8 cellular contexts compared by ENCODE assay signal in genomic region chrX:53686151-53686885, GRCh38. TPM values are rescaled to one million over a fixed set of nuclear protein-coding genes. Genes with fewer than 3 reads are reported as not detected.
A peak's percentile ranks its signal among the peaks of the same experiment; 100 is the strongest.
DNase-seq lines count a peak whose midpoint lies in the region; ATAC-seq and TF ChIP-seq lines count a peak whose summit lies in the region.

A gene with protein sequence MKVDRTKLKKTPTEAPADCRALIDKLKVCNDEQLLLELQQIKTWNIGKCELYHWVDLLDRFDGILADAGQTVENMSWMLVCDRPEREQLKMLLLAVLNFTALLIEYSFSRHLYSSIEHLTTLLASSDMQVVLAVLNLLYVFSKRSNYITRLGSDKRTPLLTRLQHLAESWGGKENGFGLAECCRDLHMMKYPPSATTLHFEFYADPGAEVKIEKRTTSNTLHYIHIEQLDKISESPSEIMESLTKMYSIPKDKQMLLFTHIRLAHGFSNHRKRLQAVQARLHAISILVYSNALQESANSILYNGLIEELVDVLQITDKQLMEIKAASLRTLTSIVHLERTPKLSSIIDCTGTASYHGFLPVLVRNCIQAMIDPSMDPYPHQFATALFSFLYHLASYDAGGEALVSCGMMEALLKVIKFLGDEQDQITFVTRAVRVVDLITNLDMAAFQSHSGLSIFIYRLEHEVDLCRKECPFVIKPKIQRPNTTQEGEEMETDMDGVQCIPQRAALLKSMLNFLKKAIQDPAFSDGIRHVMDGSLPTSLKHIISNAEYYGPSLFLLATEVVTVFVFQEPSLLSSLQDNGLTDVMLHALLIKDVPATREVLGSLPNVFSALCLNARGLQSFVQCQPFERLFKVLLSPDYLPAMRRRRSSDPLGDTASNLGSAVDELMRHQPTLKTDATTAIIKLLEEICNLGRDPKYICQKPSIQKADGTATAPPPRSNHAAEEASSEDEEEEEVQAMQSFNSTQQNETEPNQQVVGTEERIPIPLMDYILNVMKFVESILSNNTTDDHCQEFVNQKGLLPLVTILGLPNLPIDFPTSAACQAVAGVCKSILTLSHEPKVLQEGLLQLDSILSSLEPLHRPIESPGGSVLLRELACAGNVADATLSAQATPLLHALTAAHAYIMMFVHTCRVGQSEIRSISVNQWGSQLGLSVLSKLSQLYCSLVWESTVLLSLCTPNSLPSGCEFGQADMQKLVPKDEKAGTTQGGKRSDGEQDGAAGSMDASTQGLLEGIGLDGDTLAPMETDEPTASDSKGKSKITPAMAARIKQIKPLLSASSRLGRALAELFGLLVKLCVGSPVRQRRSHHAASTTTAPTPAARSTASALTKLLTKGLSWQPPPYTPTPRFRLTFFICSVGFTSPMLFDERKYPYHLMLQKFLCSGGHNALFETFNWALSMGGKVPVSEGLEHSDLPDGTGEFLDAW (N-terminal part only) (minus strand): TSS chrX:53686719. CDS start chrX:53654107, 32,612 bp downstream.

- H3K27ac ChIP-seq in HL-60 (replicated peaks) = peak within 1 kb of the TSS; percentile 71

- H3K36me3 ChIP-seq in BE2C = peaks cover 7% of the 10 kb centered on the region

- H3K27me3 ChIP-seq in BE2C = no peaks in the 10 kb centered on the region
- H3K27me3 ChIP-seq in HL-60 (ENCODE audit: insufficient read depth, poor library complexity, severe bottlenecking) = no peaks in the 10 kb centered on the region

- peak within 1 kb of the TSS; percentile 83 for H3K4me3 ChIP-seq in BE2C (ENCODE audit: low read depth, low read length)
- H3K4me3 ChIP-seq in HL-60 (replicated peaks; ENCODE audit: insufficient read depth, low read length) = peak within 1 kb of the TSS; percentile 71

- TF ChIP-seq CTCF in BE2C (IDR thresholded peaks at IDR 0.05; ENCODE audit: low read depth, low read length) (no peak), HL-60 (IDR thresholded peaks at IDR 0.05; ENCODE audit: insufficient read depth, low read length) (no peak)

- no peaks in the 10 kb centered on the region for H3K4me1 ChIP-seq in BE2C

- DNase-seq in BE2C (peak; percentile 91), HL-60 (ENCODE audit: low read depth in 1 of 2, low spot score in 1 of 2) (peak in 1 of 2 experiments; percentile 79), NOMO-1 (lab: John Stamatoyannopoulos, UW; ENCODE audit: unreplicated experiment in 2 of 2) (peak; percentile 38 to 61), medulla oblongata (ENCODE audit: extremely low spot score) (peak; percentile 79)
- DNase-seq in activated CD8-positive, alpha-beta memory T cell treated with anti-CD3 and anti-CD28 coated beads for 24 hours = peak; percentile 92
- peak; percentile 75 for DNase-seq in effector CD8-positive, alpha-beta T cell (lab: John Stamatoyannopoulos, UW)
- DNase-seq in stimulated activated CD4-positive, alpha-beta T cell treated with anti-CD3 and anti-CD28 coated beads, TNF-alpha, amount 100 ng/mL, for 48 hours (ENCODE audit: low read depth in 3 of 3) = peak; percentile 58 to 73 (median 69)

- peak; percentile 55 for ATAC-seq in GM19395 (IDR thresholded peaks at IDR 0.05; ENCODE audit: unreplicated experiment)

- H3K9me3 ChIP-seq in BE2C = no peaks in the 10 kb centered on the region

RNA-seq across cellular contexts. Expression of the gene that starts here (rescaled TPM):
- 105 TPM for polyA plus RNA-seq in BE2C (2012; ENCODE audit: insufficient read depth, insufficient read length, low read depth)
